In genomic region chr20:5621305-5621704, GRCh38 we compare ENCODE assay signal across 9 cellular contexts. TPM values are rescaled to one million over a fixed set of nuclear protein-coding genes. Genes with fewer than 3 reads are reported as not detected.
DNase-seq lines count a peak whose midpoint lies in the region; ATAC-seq and TF ChIP-seq lines count a peak whose summit lies in the region.
"Had no signal": no experiment of that assay in that cellular context is flagged by ENCODE, and none has a peak within 500 bp of the region (broad histone marks: within the 10 kb centered on the region; RNA-seq: fewer than 3 reads in every experiment).

No MANE protein-coding gene starts in this region.

- H3K27me3 Mint-ChIP-seq in brain = peaks cover 4% of the 10 kb centered on the region

- no peak for TF ChIP-seq EP300 in tibial nerve (IDR thresholded peaks at IDR 0.05)

- no peak overlapping the region for H3K4me3 ChIP-seq in tibial nerve

- H3K36me3 ChIP-seq in tibial nerve = no peaks in the 10 kb centered on the region

- no peak for ATAC-seq in GM19328 (IDR thresholded peaks at IDR 0.05; ENCODE audit: unreplicated experiment)

- H3K4me3 Mint-ChIP-seq in brain = peak overlapping the region in 2 of 5 experiments; percentile 20 to 51
- H3K4me3 Mint-ChIP-seq: nephron progenitor cell had no signal

- TF ChIP-seq CTCF in brain (conservative IDR thresholded peaks at IDR 0.05) (no peak), tibial nerve (IDR thresholded peaks at IDR 0.05) (no peak)

- peaks cover 11% of the 10 kb centered on the region for H3K4me1 Mint-ChIP-seq in brain
- H3K4me1 Mint-ChIP-seq: nephron progenitor cell had no signal

- DNase-seq in M059J (ENCODE audit: low read depth) = peak; percentile 91
- DNase-seq in NCI-H345 treated with DMSO at 0.1 percent for 48 hours (lab: John Stamatoyannopoulos, UW; ENCODE audit: unreplicated experiment) = peak; percentile 84
- peak in 9 of 10 donors; percentile 25 to 87 (median 47) for DNase-seq in posterior cingulate gyrus
- DNase-seq in tibial nerve (ENCODE audit: low spot score in 2 of 2) = no peak
- DNase-seq in SW480 (ENCODE audit: low spot score) = no peak
- no peak for DNase-seq in activated CD4-positive, alpha-beta T cell treated with anti-CD3 and anti-CD28 coated beads, Interleukin-2, amount 50 U/mL, for 4 hours
- DNase-seq: nephron progenitor cell had no signal

- H3K27ac ChIP-seq in tibial nerve = no peak overlapping the region

- 34 to 46% methylated on average over 4 of the region's 4 CpGs for WGBS in tibial nerve, 2 donors

- intact Hi-C loops in posterior cingulate gyrus (cut with DNase I) = no loop called here

- H3K27me3 ChIP-seq in tibial nerve = no peaks in the 10 kb centered on the region

- peak overlapping the region; percentile 1 to 90 (median 59) for H3K27ac Mint-ChIP-seq in brain
- H3K27ac Mint-ChIP-seq: nephron progenitor cell had no signal

- peaks cover 0 to 4% (median 0%) of the 10 kb centered on the region in 5 experiments for H3K9me3 Mint-ChIP-seq in brain

- no peaks in the 10 kb centered on the region for H3K36me3 Mint-ChIP-seq in brain

- H3K4me1 ChIP-seq in tibial nerve = no peaks in the 10 kb centered on the region

- H3K9me3 ChIP-seq in tibial nerve = no peaks in the 10 kb centered on the region

- TF ChIP-seq POLR2A in tibial nerve (IDR thresholded peaks at IDR 0.05) = no peak

RNA-seq across cellular contexts. Expression of gene GPCPD1, which starts 10.5 kb away (rescaled TPM):
- 8.0 and 17.1 TPM in 2 replicates for total RNA-seq in M059J (2014; rRNA removed; shearing (Covaris generic))
- polyA plus RNA-seq in brain (ENCODE audit: insufficient read depth, low read depth, low replicate concordance) = 4.5 TPM
- 10 to 100 TPM; 18.4 to 24.9 (median 21.6) TPM for total RNA-seq in tibial nerve

Comparison
In these comparisons a context has a peak if more than half of its experiments do, and no peak if none do; other contexts are left out.
1. DNase-seq: peak in M059J (single experiment), NCI-H345 treated with DMSO at 0.1 percent for 48 hours (single experiment) and posterior cingulate gyrus (9 of 10); none in tibial nerve (0 of 2), SW480 (single experiment) and activated CD4-positive, alpha-beta T cell treated with anti-CD3 and anti-CD28 coated beads, Interleukin-2, amount 50 U/mL, for 4 hours (0 of 2).